Comparison of ENCODE assay signal across 8 cellular contexts in the genomic region with DNA sequence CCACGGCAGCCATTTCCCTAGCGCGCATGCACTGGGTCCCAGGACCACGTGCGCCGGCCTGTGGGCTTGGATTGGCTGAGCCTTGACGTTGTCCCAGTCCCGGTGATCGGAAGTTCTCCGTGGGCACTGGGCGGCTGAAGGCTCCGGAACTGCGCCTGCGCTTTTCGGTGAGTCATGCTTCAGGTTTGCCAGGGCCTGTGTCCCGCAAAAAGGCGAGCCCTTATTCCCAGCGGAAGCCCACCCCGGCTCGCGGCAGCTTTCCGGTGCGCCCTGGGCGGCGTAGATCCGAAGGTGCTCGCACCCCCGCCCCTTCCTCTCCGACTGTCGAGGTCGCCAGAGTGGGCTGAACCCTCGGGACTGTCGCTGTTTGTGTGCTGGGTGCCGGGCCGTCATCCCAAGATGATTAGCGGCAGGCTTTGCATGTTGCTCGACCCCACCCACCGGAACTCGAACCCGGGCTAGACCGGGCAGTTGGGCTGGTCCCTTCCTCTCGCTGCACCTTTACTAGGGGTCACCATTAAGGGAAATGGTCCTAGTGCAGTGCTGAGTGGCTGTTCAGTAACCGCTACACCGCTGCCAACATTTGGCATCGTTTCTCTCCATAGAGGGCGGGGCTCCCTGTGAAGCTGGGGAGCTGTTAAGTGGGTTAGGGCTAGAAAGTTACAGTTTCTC. TPM values are rescaled to one million over a fixed set of nuclear protein-coding genes. Genes with fewer than 3 reads are reported as not detected.
DNase-seq lines count a peak whose midpoint lies in the region; ATAC-seq and TF ChIP-seq lines count a peak whose summit lies in the region.

A gene with protein sequence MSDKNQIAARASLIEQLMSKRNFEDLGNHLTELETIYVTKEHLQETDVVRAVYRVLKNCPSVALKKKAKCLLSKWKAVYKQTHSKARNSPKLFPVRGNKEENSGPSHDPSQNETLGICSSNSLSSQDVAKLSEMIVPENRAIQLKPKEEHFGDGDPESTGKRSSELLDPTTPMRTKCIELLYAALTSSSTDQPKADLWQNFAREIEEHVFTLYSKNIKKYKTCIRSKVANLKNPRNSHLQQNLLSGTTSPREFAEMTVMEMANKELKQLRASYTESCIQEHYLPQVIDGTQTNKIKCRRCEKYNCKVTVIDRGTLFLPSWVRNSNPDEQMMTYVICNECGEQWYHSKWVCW (plus strand): TSS at position 120 of the 672 bp plus-strand sequence. CDS start 9,368 bp downstream, outside the sequence.

- H3K36me3 ChIP-seq in left lung: no peaks in the 10 kb centered on the region

- H3K27me3 ChIP-seq in left lung: no peaks in the 10 kb centered on the region

- ATAC-seq in GM19395 (IDR thresholded peaks at IDR 0.05; ENCODE audit: unreplicated experiment) (peak; percentile 96), HG03558 (IDR thresholded peaks at IDR 0.05; ENCODE audit: extremely low read depth, unreplicated experiment) (peak; percentile 91), left lung (peak; percentile 98)

- DNase-seq in CD1c-positive myeloid dendritic cell (ENCODE audit: extremely low spot score) (peak; percentile 95), NCI-H774 (lab: John Stamatoyannopoulos, UW) (peak; percentile 91), dermis blood vessel endothelial cell (peak; percentile 95), left lung (peak; percentile 97)
- DNase-seq in activated CD4-positive, alpha-beta T cell treated with anti-CD3 and anti-CD28 coated beads, Interleukin-2, amount 50 U/mL, for 4 hours: peak; percentile 87 to 90
- peak; percentile 88 for DNase-seq in stimulated activated CD4-positive, alpha-beta T cell treated with anti-CD3 and anti-CD28 coated beads, Interleukin-2, amount 100 ng/mL, for 4 hours (ENCODE audit: low read depth)

- peak within 1 kb of the TSS; percentile 84 to 96 for H3K27ac ChIP-seq in left lung

- no peaks in the 10 kb centered on the region for H3K9me3 ChIP-seq in left lung

- intact Hi-C loops in left lung (cut with DNase I): no loop called here

- TF ChIP-seq CTCF in left lung (IDR thresholded peaks at IDR 0.05): no peak

- H3K4me3 ChIP-seq in left lung: peak within 1 kb of the TSS; percentile 41 to 52

- H3K4me1 ChIP-seq in left lung: no peaks in the 10 kb centered on the region

RNA-seq across cellular contexts. Expression of the gene that starts here (rescaled TPM):
- total RNA-seq in dermis blood vessel endothelial cell: 1.7 and 3.1 TPM in 2 replicates
- total RNA-seq in left lung: 1 to 10 TPM; 3.1 to 3.5 TPM

Comparison
In these comparisons a context has a peak if more than half of its experiments do, and no peak if none do; other contexts are left out.
1. Peak in every context shown above with its lines: DNase-seq, ATAC-seq, H3K4me3 ChIP-seq and H3K27ac ChIP-seq.